8 cellular contexts compared by ENCODE assay signal in genomic region chr6:87407896-87408720, GRCh38. TPM values are rescaled to one million over a fixed set of nuclear protein-coding genes. Genes with fewer than 3 reads are reported as not detected.
DNase-seq lines count a peak whose midpoint lies in the region; ATAC-seq lines count a peak whose summit lies in the region.

Gene CFAP206, plus strand, starts transcription at chr6:87407972. Its CDS starts 1,868 bp downstream, at chr6:87409840.

- H3K4me1 ChIP-seq in endocrine pancreas (ENCODE audit: control insufficient read depth, insufficient read depth, low read length) = no peaks in the 10 kb centered on the region
- no peaks in the 10 kb centered on the region for H3K4me1 ChIP-seq in mesodermal cell (ENCODE audit: control insufficient read depth, insufficient read depth, low read length, poor library complexity, severe bottlenecking)

- H3K9me3 ChIP-seq in endocrine pancreas (ENCODE audit: control insufficient read depth, low read length) (no peaks in the 10 kb centered on the region), mesodermal cell (ENCODE audit: control insufficient read depth, low read length) (no peaks in the 10 kb centered on the region)

- H3K27ac ChIP-seq in mesodermal cell (ENCODE audit: low read depth, low read length, severe bottlenecking) = peak within 1 kb of the TSS; percentile 89

- peak; percentile 87 for ATAC-seq in GM21360 (IDR thresholded peaks at IDR 0.05; ENCODE audit: unreplicated experiment)

- H3K36me3 ChIP-seq in endocrine pancreas (ENCODE audit: control insufficient read depth, insufficient read depth, low read length) = no peaks in the 10 kb centered on the region
- no peaks in the 10 kb centered on the region for H3K36me3 ChIP-seq in mesodermal cell (ENCODE audit: control insufficient read depth, insufficient read depth, low read length)

- DNase-seq in COLO829 (ENCODE audit: low spot score) = peak; percentile 90
- DNase-seq in HT-29 (ENCODE audit: low spot score) = peak; percentile 89
- peak; percentile 72 to 77 for DNase-seq in NOMO-1 (lab: John Stamatoyannopoulos, UW; ENCODE audit: unreplicated experiment in 2 of 2)
- peak; percentile 71 for DNase-seq in activated CD8-positive, alpha-beta memory T cell treated with anti-CD3 and anti-CD28 coated beads, Interleukin-2, amount 50 U/mL, for 1 hour (ENCODE audit: extremely low read depth)
- DNase-seq in stimulated activated CD8-positive, alpha-beta memory T cell treated with anti-CD3 and anti-CD28 coated beads, Interleukin-15, amount 100 ng/mL, for 1 hour (ENCODE audit: low read depth) = peak; percentile 46

- no peaks in the 10 kb centered on the region for H3K27me3 ChIP-seq in endocrine pancreas (ENCODE audit: control insufficient read depth, insufficient read depth, low read length)

- H3K4me3 ChIP-seq in endocrine pancreas (ENCODE audit: control insufficient read depth, insufficient read depth, low read length) (peak within 1 kb of the TSS; percentile 100), mesodermal cell (ENCODE audit: extremely low read depth, insufficient read depth, low read length, poor library complexity, severe bottlenecking) (peak within 1 kb of the TSS; percentile 94)

- WGBS in mesodermal cell (ENCODE audit: insufficient coverage in 2 of 2), 2 experiments = 0% methylated on average over 46 to 48 of the region's 82 CpGs

- H3K9ac ChIP-seq in endocrine pancreas (ENCODE audit: control insufficient read depth, insufficient read depth, low read length) = peak within 1 kb of the TSS; percentile 93

RNA-seq across cellular contexts. Expression of gene CFAP206, which starts in this region (rescaled TPM):
- not detected in 2 replicates for total RNA-seq in HT-29 (2014; rRNA removed; shearing (Covaris generic))
- 0.81 TPM for polyA plus RNA-seq in mesodermal cell (2013, experiment 1 of 2)
- 1.2 TPM for polyA plus RNA-seq in mesodermal cell (2013, experiment 2 of 2)

Comparison
In these comparisons a context has a peak if more than half of its experiments do, and no peak if none do; other contexts are left out.
1. Peak in every context shown above with its lines: DNase-seq, ATAC-seq, H3K4me3 ChIP-seq and H3K27ac ChIP-seq.
2. Peak in DNase-seq in HT-29; RNA of the gene not detected or under 1 TPM.